ENCODE assay signal across 26 cellular contexts in the genomic region with DNA sequence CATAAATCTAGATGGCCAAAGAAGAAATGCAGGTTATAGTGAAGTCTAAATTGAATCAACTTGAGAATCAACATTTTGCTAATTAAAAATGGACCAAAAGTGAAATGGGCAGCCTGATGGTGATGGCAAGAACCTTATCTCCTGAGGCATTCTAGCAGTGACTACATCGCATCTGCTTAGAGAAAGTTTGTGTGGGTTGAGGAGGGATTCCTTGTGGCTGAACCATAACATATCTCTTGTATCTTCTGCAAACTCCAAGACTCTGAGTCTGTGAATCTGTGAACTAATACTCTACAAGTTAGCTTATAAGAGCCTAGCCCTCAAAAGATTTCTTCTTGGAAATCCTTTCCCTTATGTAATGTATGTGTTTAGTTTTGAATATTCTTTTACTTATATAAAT.
"Had no signal": no experiment of that assay in that cellular context is flagged by ENCODE, and none has a peak within 500 bp of the region (broad histone marks: within the 10 kb centered on the region; RNA-seq: fewer than 3 reads in every experiment).

No MANE protein-coding gene starts in this region.

- H3K27me3 Mint-ChIP-seq: progenitor cell of endocrine pancreas; stimulated activated naive B cell treated with anti-CD40 and anti-IgM and Interleukin-4, amounts not matched to agents 10 μg/mL and 1 μg/mL and 100 μg/mL, for 72 hours had no signal

- H3K4me3 Mint-ChIP-seq: activated T-helper 1 cell treated with anti-CD3 and anti-CD28 coated beads, Interleukin-12 subunit alpha, Interleukin-12 subunit beta, Interleukin-2, Interleukin-4 antibody, amounts not matched to agents 30 ng/mL and 10 ng/mL and 1 ng/mL, durations not matched to agents 14 hours and 24 hours and 36 hours; nephron; stimulated activated naive B cell treated with anti-CD40 and anti-IgM and Interleukin-4, amounts not matched to agents 10 μg/mL and 1 μg/mL and 100 μg/mL, for 72 hours had no signal

- DNase-seq: activated CD4-positive, alpha-beta T cell treated with anti-CD3 and anti-CD28 coated beads for 48 hours; activated CD4-positive, alpha-beta T cell treated with anti-CD3 and anti-CD28 coated beads, Interleukin-2, amount 50 U/mL, for 48 hours; activated CD8-positive, alpha-beta memory T cell treated with anti-CD3 and anti-CD28 coated beads for 24 hours; activated gamma-delta T cell; activated naive CD4-positive, alpha-beta T cell treated with anti-CD3 and anti-CD28 coated beads, Interleukin-2, amount 50 U/mL, for 16 hours; cerebellar nuclear complex; cortex of kidney; left cardiac atrium; mammary epithelial cell; small intestine; stimulated activated CD4-positive, alpha-beta T cell treated with anti-CD3 and anti-CD28 coated beads, Interleukin-2, amount 100 ng/mL, for 24 hours; stimulated activated naive B cell treated with anti-CD40 and anti-IgM and Interleukin-4, amounts not matched to agents 10 μg/mL and 1 μg/mL and 100 μg/mL, for 72 hours; stomach; thyroid gland; upper lobe of left lung; WERI-Rb-1 had no signal

- H3K4me1 ChIP-seq: stomach, thyroid gland, upper lobe of left lung had no signal

- H3K9me3 Mint-ChIP-seq: activated T-helper 1 cell treated with anti-CD3 and anti-CD28 coated beads, Interleukin-12 subunit alpha, Interleukin-12 subunit beta, Interleukin-2, Interleukin-4 antibody, amounts not matched to agents 30 ng/mL and 10 ng/mL and 1 ng/mL, durations not matched to agents 14 hours and 24 hours and 36 hours; nephron; stimulated activated naive B cell treated with anti-CD40 and anti-IgM and Interleukin-4, amounts not matched to agents 10 μg/mL and 1 μg/mL and 100 μg/mL, for 72 hours had no signal

- H3K27ac Mint-ChIP-seq: activated T-helper 1 cell treated with anti-CD3 and anti-CD28 coated beads, Interleukin-12 subunit alpha, Interleukin-12 subunit beta, Interleukin-2, Interleukin-4 antibody, amounts not matched to agents 30 ng/mL and 10 ng/mL and 1 ng/mL, durations not matched to agents 14 hours and 24 hours and 36 hours; nephron; progenitor cell of endocrine pancreas; stimulated activated naive B cell treated with anti-CD40 and anti-IgM and Interleukin-4, amounts not matched to agents 10 μg/mL and 1 μg/mL and 100 μg/mL, for 72 hours had no signal

- H3K27me3 ChIP-seq: cardiac muscle cell, esophagus muscularis mucosa, stomach, thyroid gland, upper lobe of left lung had no signal

- H3K27ac ChIP-seq: cardiac muscle cell, esophagus muscularis mucosa, stomach, thyroid gland, upper lobe of left lung, WERI-Rb-1 had no signal

- FAIRE-seq: frontal cortex, keratinocyte, small intestine, TTC549 had no signal

- H3K4me3 ChIP-seq: cardiac muscle cell, esophagus muscularis mucosa, stomach, thyroid gland, upper lobe of left lung had no signal

- H3K9me3 ChIP-seq: esophagus muscularis mucosa, stomach, thyroid gland, upper lobe of left lung had no signal

- H3K36me3 ChIP-seq: cardiac muscle cell, esophagus muscularis mucosa, stomach, thyroid gland, upper lobe of left lung, WERI-Rb-1 had no signal

- ATAC-seq: activated CD4-positive, CD25-positive, alpha-beta regulatory T cell treated with anti-CD3 and anti-CD28 coated beads, Interleukin-2, amount 50 U/mL, for 24 hours; left cardiac atrium; sciatic nerve; stimulated activated naive B cell treated with anti-CD40 and anti-IgM and Interleukin-4, amounts not matched to agents 10 μg/mL and 1 μg/mL and 100 μg/mL, for 72 hours had no signal

- H3K36me3 Mint-ChIP-seq: stimulated activated naive B cell treated with anti-CD40 and anti-IgM and Interleukin-4, amounts not matched to agents 10 μg/mL and 1 μg/mL and 100 μg/mL, for 72 hours had no signal

- H3K4me1 Mint-ChIP-seq: nephron; stimulated activated naive B cell treated with anti-CD40 and anti-IgM and Interleukin-4, amounts not matched to agents 10 μg/mL and 1 μg/mL and 100 μg/mL, for 72 hours had no signal
